ENCODE assay signal across 8 cellular contexts in genomic region chr5:148687427-148687826, GRCh38. TPM values are rescaled to one million over a fixed set of nuclear protein-coding genes. Genes with fewer than 3 reads are reported as not detected.
A peak's percentile ranks its signal among the peaks of the same experiment; 100 is the strongest.
DNase-seq lines count a peak whose midpoint lies in the region; ATAC-seq and TF ChIP-seq lines count a peak whose summit lies in the region.

No MANE protein-coding gene starts in this region.

- H3K36me3 Mint-ChIP-seq in activated CD8-positive, alpha-beta T cell treated with anti-CD3 and anti-CD28 coated beads for 36 hours (ENCODE audit: low read depth), result no peaks in the 10 kb centered on the region
- peaks cover 16% of the 10 kb centered on the region for H3K36me3 Mint-ChIP-seq in mesothelial cell of epicardium

- DNase-seq in HT-29 (ENCODE audit: low spot score) (peak; percentile 61), mesendoderm (peak; percentile 91), lower lobe of right lung (no peak), DMS79 treated with DMSO at 0.1 percent for 48 hours (lab: John Stamatoyannopoulos, UW) (no peak), mesothelial cell of epicardium (ENCODE audit: low spot score in 2 of 2, unreplicated experiment in 2 of 2) (no peak)
- DNase-seq in activated CD8-positive, alpha-beta T cell treated with anti-CD3 and anti-CD28 coated beads for 36 hours, result peak; percentile 30

- peaks cover 6% of the 10 kb centered on the region for H3K9me3 Mint-ChIP-seq in activated CD8-positive, alpha-beta T cell treated with anti-CD3 and anti-CD28 coated beads for 36 hours
- H3K9me3 Mint-ChIP-seq in mesothelial cell of epicardium, result peaks cover 41% of the 10 kb centered on the region

- H3K79me1 ChIP-seq in mesendoderm (ENCODE audit: low read length), result no peaks in the 10 kb centered on the region

- intact Hi-C loops in activated CD8-positive, alpha-beta T cell treated with anti-CD3 and anti-CD28 coated beads for 36 hours (cut with micrococcal nuclease), result no loop called here
- intact Hi-C loops in lower lobe of right lung (cut with DNase I), result no loop called here

- H3K9ac ChIP-seq in mesendoderm (ENCODE audit: low read length), result no peak overlapping the region

- no peak overlapping the region for H2BK5ac ChIP-seq in mesendoderm (ENCODE audit: low read length)

- H2BK120ac ChIP-seq in mesendoderm (ENCODE audit: low read depth, low read length), result no peak overlapping the region

- no peak overlapping the region for H3K27ac Mint-ChIP-seq in activated CD8-positive, alpha-beta T cell treated with anti-CD3 and anti-CD28 coated beads for 36 hours
- no peak overlapping the region for H3K27ac Mint-ChIP-seq in mesothelial cell of epicardium

- H3K27me3 Mint-ChIP-seq in activated CD8-positive, alpha-beta T cell treated with anti-CD3 and anti-CD28 coated beads for 36 hours, result peaks cover 23% of the 10 kb centered on the region
- peaks cover 2% of the 10 kb centered on the region for H3K27me3 Mint-ChIP-seq in mesothelial cell of epicardium (ENCODE audit: low read depth)

- no peak overlapping the region for H3K4ac ChIP-seq in mesendoderm (ENCODE audit: low read depth, low read length)

- no CpG with 5 or more reads among the region's 3 CpGs for WGBS in mesendoderm (ENCODE audit: extremely low coverage, insufficient coverage, low lambda C conversion rate)

- CTCF ChIA-PET in activated CD8-positive, alpha-beta T cell treated with anti-CD3 and anti-CD28 coated beads for 36 hours (lab: Charles Lee), result interaction anchor here (1.2 kb wide), 1 partner anchor 43 kb away, joined by 4 read pairs; no protein-coding TSS in a partner anchor

- H3K23ac ChIP-seq in mesendoderm (ENCODE audit: low read length), result no peak overlapping the region

- ATAC-seq in GM21576 (IDR thresholded peaks at IDR 0.05; ENCODE audit: unreplicated experiment) (peak; percentile 98), lower lobe of right lung (no peak)
- ATAC-seq in activated CD8-positive, alpha-beta T cell treated with anti-CD3 and anti-CD28 coated beads for 36 hours, result peak; percentile 82

- H3K4me2 ChIP-seq in mesendoderm (ENCODE audit: low read length), result no peak overlapping the region

- H3K36me3 ChIP-seq in mesendoderm (ENCODE audit: control insufficient read depth, insufficient read depth, low read length), result no peaks in the 10 kb centered on the region
- H3K36me3 ChIP-seq in lower lobe of right lung, result no peaks in the 10 kb centered on the region

- peaks cover 6% of the 10 kb centered on the region for H3K4me1 ChIP-seq in mesendoderm (ENCODE audit: control insufficient read depth, low read depth, low read length)
- H3K4me1 ChIP-seq in lower lobe of right lung, result no peaks in the 10 kb centered on the region

- H3K27ac ChIP-seq in mesendoderm (ENCODE audit: low read depth, low read length) (no peak overlapping the region), lower lobe of right lung (no peak overlapping the region)

- H3K4me3 Mint-ChIP-seq in activated CD8-positive, alpha-beta T cell treated with anti-CD3 and anti-CD28 coated beads for 36 hours, result no peak overlapping the region
- no peak overlapping the region for H3K4me3 Mint-ChIP-seq in mesothelial cell of epicardium

- no peak overlapping the region for H4K5ac ChIP-seq in mesendoderm (ENCODE audit: low read length)

- H3K9me3 ChIP-seq in lower lobe of right lung, result no peaks in the 10 kb centered on the region

- no peak overlapping the region for H4K8ac ChIP-seq in mesendoderm (ENCODE audit: low read depth, low read length)

- H3K27me3 ChIP-seq in mesendoderm (ENCODE audit: insufficient read depth, low read length, poor library complexity) (no peaks in the 10 kb centered on the region), lower lobe of right lung (ENCODE audit: low read depth) (no peaks in the 10 kb centered on the region)

- POLR2A ChIA-PET in activated CD8-positive, alpha-beta T cell treated with anti-CD3 and anti-CD28 coated beads for 36 hours (lab: Charles Lee), result no interaction called here

- H3K18ac ChIP-seq in mesendoderm (ENCODE audit: low read length), result no peak overlapping the region

- H2AK5ac ChIP-seq in mesendoderm (ENCODE audit: low read length), result no peak overlapping the region

- peak; percentile 65 for TF ChIP-seq CTCF in GM12875 (IDR thresholded peaks at IDR 0.05; ENCODE audit: borderline replicate concordance, insufficient read depth, low read depth, low read length)
- TF ChIP-seq CTCF in activated CD8-positive, alpha-beta T cell treated with anti-CD3 and anti-CD28 coated beads for 36 hours (IDR thresholded peaks at IDR 0.05), result no peak
- no peak for TF ChIP-seq CTCF in lower lobe of right lung (IDR thresholded peaks at IDR 0.05)
- no peak for TF ChIP-seq CTCF in mesothelial cell of epicardium (IDR thresholded peaks at IDR 0.05; ENCODE audit: unreplicated experiment)

- H3K56ac ChIP-seq in mesendoderm (ENCODE audit: low read length), result no peak overlapping the region

- H3K4me3 ChIP-seq in GM12875 (ENCODE audit: low read depth, low read length) (no peak overlapping the region), mesendoderm (ENCODE audit: low read length) (no peak overlapping the region), lower lobe of right lung (no peak overlapping the region)

- H2BK15ac ChIP-seq in mesendoderm (replicated peaks; ENCODE audit: low read depth), result no peak overlapping the region

- peaks cover 6% of the 10 kb centered on the region for H3K4me1 Mint-ChIP-seq in activated CD8-positive, alpha-beta T cell treated with anti-CD3 and anti-CD28 coated beads for 36 hours (ENCODE audit: low read depth)
- H3K4me1 Mint-ChIP-seq in mesothelial cell of epicardium, result peaks cover 7% of the 10 kb centered on the region

- H3K79me2 ChIP-seq in mesendoderm (ENCODE audit: control insufficient read depth, insufficient read depth, low read length), result no peaks in the 10 kb centered on the region

RNA-seq across cellular contexts. Expression of gene HTR4, which starts 33.1 kb away (rescaled TPM):
- total RNA-seq in HT-29 (2014; rRNA removed; shearing (Covaris generic)), result 0.15 TPM in 1 of 2 replicates, not detected in the other
- total RNA-seq in activated CD8-positive, alpha-beta T cell treated with anti-CD3 and anti-CD28 coated beads for 36 hours, result not detected
- not detected for polyA plus RNA-seq in mesendoderm (2013, experiment 1 of 2)
- polyA plus RNA-seq in mesendoderm (2013, experiment 2 of 2), result not detected
- total RNA-seq in lower lobe of right lung (not detected), mesothelial cell of epicardium (0.27 to 0.41 TPM (median 0.33 TPM) in 3 replicates)

Comparison
In these comparisons a context has a peak if more than half of its experiments do, and no peak if none do; other contexts are left out.
1. ATAC-seq: peak in GM21576 (single experiment) and activated CD8-positive, alpha-beta T cell treated with anti-CD3 and anti-CD28 coated beads for 36 hours (single experiment); none in lower lobe of right lung (0 of 2).
2. DNase-seq: peak in HT-29 (single experiment), activated CD8-positive, alpha-beta T cell treated with anti-CD3 and anti-CD28 coated beads for 36 hours (single experiment) and mesendoderm (single experiment); none in lower lobe of right lung (single experiment), DMS79 treated with DMSO at 0.1 percent for 48 hours (single experiment) and mesothelial cell of epicardium (0 of 2).